9 cellular contexts compared by ENCODE assay signal in genomic region chr1:31715097-31715872, GRCh38. TPM values are rescaled to one million over a fixed set of nuclear protein-coding genes. Genes with fewer than 3 reads are reported as not detected.
DNase-seq lines count a peak whose midpoint lies in the region; ATAC-seq and TF ChIP-seq lines count a peak whose summit lies in the region.
"Had no signal": no experiment of that assay in that cellular context is flagged by ENCODE, and none has a peak within 500 bp of the region (broad histone marks: within the 10 kb centered on the region; RNA-seq: fewer than 3 reads in every experiment).

No MANE protein-coding gene starts in this region.

- no peaks in the 10 kb centered on the region for H3K36me3 Mint-ChIP-seq in brain

- H3K4me1 Mint-ChIP-seq in brain: peaks cover 62% of the 10 kb centered on the region

- peaks cover 15% of the 10 kb centered on the region for H3K27me3 Mint-ChIP-seq in brain

- no peaks in the 10 kb centered on the region for H3K9me3 ChIP-seq in psoas muscle

- peak overlapping the region; percentile 91 for H3K27ac ChIP-seq in psoas muscle

- peaks cover 0 to 9% (median 0%) of the 10 kb centered on the region in 5 experiments for H3K9me3 Mint-ChIP-seq in brain

- H3K27me3 ChIP-seq in psoas muscle (ENCODE audit: insufficient read depth in 3 of 3, low read length in 2 of 3): no peaks in the 10 kb centered on the region

- DNase-seq in DMS114 treated with DMSO at 0.1 percent for 48 hours (lab: John Stamatoyannopoulos, UW; ENCODE audit: unreplicated experiment) (peak; percentile 63), RPMI7951 (ENCODE audit: low read depth) (peak; percentile 96), iPS DF 19.7 (ENCODE audit: low read depth, low spot score) (peak; percentile 86), psoas muscle (peak; percentile 96 to 98)
- no peak for DNase-seq in effector CD8-positive, alpha-beta T cell (lab: John Stamatoyannopoulos, UW)

- ATAC-seq in HG02885 (IDR thresholded peaks at IDR 0.05; ENCODE audit: poor library complexity, unreplicated experiment) (peak; percentile 59), psoas muscle (peak; percentile 93 to 96 (median 94)), GM19328 (IDR thresholded peaks at IDR 0.05; ENCODE audit: unreplicated experiment) (no peak)

- peak; percentile 65 to 84 for TF ChIP-seq CTCF in brain (conservative IDR thresholded peaks at IDR 0.05)
- peak; percentile 82 for TF ChIP-seq CTCF in psoas muscle (IDR thresholded peaks at IDR 0.05)

- H3K27ac Mint-ChIP-seq in brain: peak overlapping the region in 4 of 5 experiments; percentile 81 to 98 (median 94)

- H3K36me3 ChIP-seq in psoas muscle (ENCODE audit: insufficient read depth in 1 of 2, low read depth in 1 of 2): no peaks in the 10 kb centered on the region

- H3K4me3 Mint-ChIP-seq in brain: peak overlapping the region in 4 of 5 experiments; percentile 74 to 87 (median 82)

- 2 to 3% (median 2%) methylated on average over 38 to 43 of the region's 43 CpGs for WGBS in psoas muscle, 3 donors

- intact Hi-C loops in psoas muscle (cut with DNase I): loop anchor here (2.0 to 5.0 kb wide), 3 partner anchors 48 to 74 kb away; no protein-coding TSS in a partner anchor

- H3K4me1 ChIP-seq in psoas muscle: peaks cover 12% of the 10 kb centered on the region

- H3K4me3 ChIP-seq in psoas muscle: peak overlapping the region; percentile 66

RNA-seq across cellular contexts. Expression of gene COL16A1, which starts 11.5 kb away (rescaled TPM):
- 6.9 and 7.1 TPM in 2 replicates for total RNA-seq in RPMI7951 (2014; rRNA removed; shearing (Covaris generic))
- 4.9 TPM for polyA plus RNA-seq in brain (ENCODE audit: insufficient read depth, low read depth, low replicate concordance)
- 10 to 100 TPM in 1 of 4 donors, 1 to 10 TPM in 3; 6.1 to 14.2 (median 8.4) TPM for total RNA-seq in psoas muscle
- polyA plus RNA-seq in psoas muscle: 1 to 10 TPM; 2.9 to 4.1 (median 3.5) TPM
- total RNA-seq: activated CD8-positive, alpha-beta memory T cell treated with anti-CD3 and anti-CD28 coated beads for 36 hours had no signal

RNA-seq across cellular contexts. Expression of gene ADGRB2, which starts 48.9 kb away (rescaled TPM):
- total RNA-seq in RPMI7951 (2014; rRNA removed; shearing (Covaris generic)): 3.4 and 6.7 TPM in 2 replicates
- polyA plus RNA-seq in brain (ENCODE audit: insufficient read depth, low read depth, low replicate concordance): 67.9 TPM
- 1 to 10 TPM in 3 of 4 donors, under 1 TPM in 1; 0.61 to 1.8 (median 1.2) TPM for total RNA-seq in psoas muscle
- under 1 TPM; 0.44 to 0.73 (median 0.65) TPM for polyA plus RNA-seq in psoas muscle
